8 cellular contexts compared by ENCODE assay signal in genomic region chr9:37026936-37027581, GRCh38. TPM values are rescaled to one million over a fixed set of nuclear protein-coding genes. Genes with fewer than 3 reads are reported as not detected.
DNase-seq lines count a peak whose midpoint lies in the region; ATAC-seq, FAIRE-seq and TF ChIP-seq lines count a peak whose summit lies in the region.

No MANE protein-coding gene starts in this region.

- WGBS in HepG2 (ENCODE audit: low lambda C conversion rate): 33% methylated on average over 26 of the region's 56 CpGs

- H3K4me1 ChIP-seq in ACC112 (ENCODE audit: control insufficient read depth, insufficient read depth, low read length, unreplicated experiment) (peaks cover 9% of the 10 kb centered on the region), Peyer's patch (peaks cover 0 to 46% (median 24%) of the 10 kb centered on the region in 4 donors), HepG2 (ENCODE audit: insufficient read depth, low read length) (no peaks in the 10 kb centered on the region)

- in situ Hi-C loops in HepG2 (cut with HindIII; ENCODE audit: extremely low pct_ligation_motif_present, low pct_unique_long_range_greater_than_20kb): no loop called here
- in situ Hi-C loops in ACHN (cut with HindIII; ENCODE audit: low pct_ligation_motif_present, low pct_unique_long_range_greater_than_20kb, low sequenced_read_pairs): no loop called here

- POLR2A ChIA-PET in HepG2 (lab: Yijun Ruan, JAX): no interaction called here

- H3K9me3 ChIP-seq in Peyer's patch (no peaks in the 10 kb centered on the region), HepG2 (ENCODE audit: low read length) (no peaks in the 10 kb centered on the region)

- TF ChIP-seq EP300 in HepG2 (IDR thresholded peaks at IDR 0.05; ENCODE audit: low read depth in 2 of 2, low read length in 2 of 2) (no peak), HepG2 (CRISPR knock-in tag; IDR thresholded peaks at IDR 0.05; ENCODE audit: borderline replicate concordance) (no peak)

- CTCF ChIA-PET in HepG2 (lab: Yijun Ruan, JAX; ENCODE audit: low intra/inter-chr PET ratio, low total read pairs): no interaction called here

- H3K27ac ChIP-seq in ACC112 (ENCODE audit: low read depth, low read length) (no peak overlapping the region), Peyer's patch (peak overlapping the region in 2 of 4 donors; percentile 52 to 93), HepG2 (ENCODE audit: extremely low read length, insufficient read depth, low read length) (no peak overlapping the region)

- 0 out of 2 replicates have a peak, but pooled peaks cover 2% of the 10 kb centered on the region for H4K20me1 ChIP-seq in HepG2 (ENCODE audit: insufficient read depth, low read length)

- TF ChIP-seq RAD21 in HepG2 (CRISPR knock-in tag; IDR thresholded peaks at IDR 0.05): no peak

- intact Hi-C loops in HepG2 (cut with micrococcal nuclease; ENCODE audit: unreplicated experiment): no loop called here

- H3K79me2 ChIP-seq in ACC112 (ENCODE audit: control insufficient read depth, insufficient read depth, low read length, unreplicated experiment) (no peaks in the 10 kb centered on the region), HepG2 (ENCODE audit: insufficient read depth, low read length) (no peaks in the 10 kb centered on the region)

- no peak for TF ChIP-seq CTCF in Peyer's patch (IDR thresholded peaks at IDR 0.05)
- no peak for TF ChIP-seq CTCF in HepG2 (CRISPR knock-in tag; IDR thresholded peaks at IDR 0.05)

- ATAC-seq in GM18909 (IDR thresholded peaks at IDR 0.05; ENCODE audit: poor library complexity, unreplicated experiment): peak; percentile 0
- ATAC-seq in HepG2: no peak

- DNase-seq in Peyer's patch: peak in 2 of 3 donors; percentile 44 to 61
- DNase-seq in HepG2 (ENCODE audit: low spot score): no peak
- no peak for DNase-seq in ACHN
- no peak for DNase-seq in HuH-7.5 (ENCODE audit: low spot score)
- DNase-seq in globus pallidus (ENCODE audit: low spot score): no peak
- DNase-seq in stimulated activated naive CD4-positive, alpha-beta T cell treated with Interleukin-2 at 50 U/mL for 16 hours (lab: John Stamatoyannopoulos, UW): no peak

- H2AFZ ChIP-seq in ACC112 (ENCODE audit: low read length, unreplicated experiment) (no peak overlapping the region), HepG2 (ENCODE audit: low read length) (no peak overlapping the region)

- TF ChIP-seq POLR2A in Peyer's patch (IDR thresholded peaks at IDR 0.05) (no peak), HepG2 (IDR thresholded peaks at IDR 0.05; ENCODE audit: insufficient read depth in 1 of 2, low read depth in 2 of 2, low read length in 2 of 2) (no peak)

- peak overlapping the region; percentile 56 for H3K4me2 ChIP-seq in HepG2 (ENCODE audit: low read depth, low read length)

- no peaks in the 10 kb centered on the region for H3K36me3 ChIP-seq in ACC112 (ENCODE audit: insufficient read depth, low read length)
- no peaks in the 10 kb centered on the region for H3K36me3 ChIP-seq in Peyer's patch
- no peaks in the 10 kb centered on the region for H3K36me3 ChIP-seq in HepG2 (replicated peaks in 1 of 2; ENCODE audit: control insufficient read depth in 1 of 2, insufficient read depth in 2 of 2, low read length in 2 of 2)

- no peak overlapping the region for H3K9ac ChIP-seq in HepG2 (ENCODE audit: insufficient read depth, low read depth, low read length)

- no peak for FAIRE-seq in HepG2 (lab: Jason Lieb, UNC)

- H3K27me3 ChIP-seq in ACC112 (ENCODE audit: insufficient read depth, low read length): peaks cover 100% of the 10 kb centered on the region
- peaks cover 0 to 67% of the 10 kb centered on the region in 2 donors for H3K27me3 ChIP-seq in Peyer's patch
- peaks cover 15 to 88% of the 10 kb centered on the region in 2 experiments for H3K27me3 ChIP-seq in HepG2 (ENCODE audit: control insufficient read depth in 1 of 2, insufficient read depth in 2 of 2, low read length in 2 of 2)

- H3K4me3 ChIP-seq in ACC112 (ENCODE audit: low read depth, low read length) (peak overlapping the region; percentile 71; the same call in 1 of the 2 replicates), Peyer's patch (peak overlapping the region; percentile 32 to 56 (median 45)), HepG2 (replicated peaks in 1 of 3; ENCODE audit: insufficient read depth in 1 of 3, low read depth in 2 of 3, low read length in 3 of 3) (peak overlapping the region in 1 of 3 experiments; percentile 23; a peak in 1 of 6 replicates)

- BruUV-seq in HepG2 (replicated peaks; lab: Mats Ljungman, UMichigan): no TSS peak

TF ChIP-seq in HepG2, 621 proteins besides CTCF, POLR2A, EP300 and RAD21:
- peak; percentile 1 for TF ChIP-seq EZH2 (conservative IDR thresholded peaks at IDR 0.05; ENCODE audit: low read depth, low read length)
- 0 out of 2 replicates have a peak, but pooled peaks have one; percentile 20 for TF ChIP-seq TERF1 (CRISPR knock-in tag; IDR thresholded peaks at IDR 0.05)
- no peak for TF ChIP-seq REST (IDR thresholded peaks at IDR 0.05; ENCODE audit: borderline replicate concordance in 1 of 2, low read depth in 1 of 2, low read length in 2 of 2)
- 0 out of 2 replicates have a peak, but pooled peaks have one; percentile 3 for TF ChIP-seq SALL2 (CRISPR knock-in tag; IDR thresholded peaks at IDR 0.05)
- no peak for TF ChIP-seq ZNF333 (CRISPR knock-in tag; IDR thresholded peaks at IDR 0.05; ENCODE audit: borderline replicate concordance)
- TF ChIP-seq ISL2 (CRISPR knock-in tag; IDR thresholded peaks at IDR 0.05): no peak

RNA-seq across cellular contexts. Expression of gene PAX5, which starts 7.0 kb away (rescaled TPM):
- total RNA-seq in Peyer's patch (10 to 100 TPM in 1 of 4 donors, 1 to 10 TPM in 1, under 1 TPM in 1, not detected in 1; 0.95 to 61.9 (median 3.6) TPM), HepG2 (2016; rRNA removed; fragmentation: Illumina TruSeq; extraction: Trizol) (not detected in 2 replicates)
- not detected in 2 replicates for total RNA-seq in HepG2 (2016; cell fraction: cytosol; rRNA removed; fragmentation: Illumina TruSeq; extraction: Trizol; ENCODE audit: low read depth)
- not detected in 2 replicates for total RNA-seq in HepG2 (2016; cell fraction: insoluble cytoplasmic fraction; rRNA removed; fragmentation: Illumina TruSeq; extraction: Trizol)
- total RNA-seq in HepG2 (2016; cell fraction: membrane; rRNA removed; fragmentation: Illumina TruSeq; extraction: Trizol): not detected in 2 replicates
- total RNA-seq in HepG2 (2016; cell fraction: nucleus; rRNA removed; fragmentation: Illumina TruSeq; extraction: Trizol): not detected in 2 replicates
- polyA plus RNA-seq in HepG2 (2011; rRNA removed): not detected in 2 replicates
- polyA plus RNA-seq in HepG2 (2011; cell fraction: cytosol; rRNA removed): not detected in 2 replicates
- polyA plus RNA-seq in HepG2 (2011; cell fraction: nucleus; rRNA removed): 0.02 and 0.11 TPM in 2 replicates
- polyA plus RNA-seq in HepG2 (2012): not detected in 2 replicates
- polyA plus RNA-seq in HepG2 (2016; cell fraction: cytosol; fragmentation: Illumina TruSeq; extraction: Trizol; ENCODE audit: low read depth): not detected in 2 replicates
- polyA plus RNA-seq in HepG2 (2016; cell fraction: insoluble cytoplasmic fraction; fragmentation: Illumina TruSeq; extraction: Trizol; ENCODE audit: low read depth): not detected in 2 replicates
- not detected in 2 replicates for polyA plus RNA-seq in HepG2 (2016; cell fraction: membrane; fragmentation: Illumina TruSeq; extraction: Trizol; ENCODE audit: low read depth)
- polyA plus RNA-seq in HepG2 (2016; cell fraction: nucleus; fragmentation: Illumina TruSeq; extraction: Trizol; ENCODE audit: insufficient read depth, low read depth): not detected in 2 replicates
- polyA minus RNA-seq in HepG2 (2011; rRNA and poly(A)+ RNA removed; ENCODE audit: low replicate concordance): 0.02 TPM in 1 of 2 replicates, not detected in the other
- polyA minus RNA-seq in HepG2 (2011; cell fraction: cytosol; rRNA and poly(A)+ RNA removed): not detected in 2 replicates
- not detected in 2 replicates for polyA minus RNA-seq in HepG2 (2011; cell fraction: nucleus; rRNA and poly(A)+ RNA removed)

Comparison
In these comparisons a context has a peak if more than half of its experiments do, and no peak if none do; other contexts are left out.
1. DNase-seq: peak in Peyer's patch (2 of 3); none in HepG2 (single experiment), ACHN (single experiment), HuH-7.5 (single experiment), globus pallidus (single experiment) and stimulated activated naive CD4-positive, alpha-beta T cell treated with Interleukin-2 at 50 U/mL for 16 hours (single experiment).